Comparison of ENCODE assay signal across 25 cellular contexts in the genomic region with DNA sequence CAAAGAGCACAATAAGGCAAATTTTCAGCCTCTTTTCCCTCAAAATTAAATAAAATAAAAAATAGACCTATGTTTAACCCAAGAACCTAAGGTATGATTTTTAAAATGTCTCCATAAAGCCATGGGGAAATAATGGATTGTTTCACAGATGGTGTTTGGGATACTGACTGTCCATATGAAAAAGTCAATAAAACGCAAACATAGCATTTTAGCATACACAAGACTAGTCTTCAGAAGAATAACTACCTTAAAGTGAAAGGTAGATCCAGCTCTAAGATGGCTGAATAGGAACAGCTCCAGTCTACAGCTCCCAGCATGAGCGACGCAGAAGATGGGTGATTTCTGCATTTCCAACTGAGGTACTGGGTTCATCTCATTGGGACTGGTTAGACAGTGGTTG. TPM values are rescaled to one million over a fixed set of nuclear protein-coding genes. Genes with fewer than 3 reads are reported as not detected.
DNase-seq lines count a peak whose midpoint lies in the region; ATAC-seq, FAIRE-seq and TF ChIP-seq lines count a peak whose summit lies in the region.
"Had no signal": no experiment of that assay in that cellular context is flagged by ENCODE, and none has a peak within 500 bp of the region (broad histone marks: within the 10 kb centered on the region; RNA-seq: fewer than 3 reads in every experiment).

No MANE protein-coding gene starts in this region.

- H3K27ac ChIP-seq in 22Rv1 (peak overlapping the region; percentile 79), A549 (no peak overlapping the region), IMR-90 (ENCODE audit: insufficient read depth, low read length) (no peak overlapping the region), PC-9 (no peak overlapping the region), adrenal gland (no peak overlapping the region), tibial nerve (no peak overlapping the region)
- H3K27ac ChIP-seq: BLaER1 had no signal

- H3K9me3 ChIP-seq in A549, result no peaks in the 10 kb centered on the region
- no peaks in the 10 kb centered on the region for H3K9me3 ChIP-seq in IMR-90 (ENCODE audit: control insufficient read depth, insufficient read depth, low read length)
- H3K9me3 ChIP-seq in PC-9 (ENCODE audit: insufficient read depth, low read depth), result no peaks in the 10 kb centered on the region
- H3K9me3 ChIP-seq in adrenal gland (replicated peaks in 1 of 3), result no peaks in the 10 kb centered on the region
- peaks cover 0 to 5% (median 0%) of the 10 kb centered on the region in 4 donors for H3K9me3 ChIP-seq in tibial nerve
- H3K9me3 ChIP-seq: BE2C, Caco-2 had no signal

- no peak for DNase-seq in A549 (ENCODE audit: low read depth in 1 of 2, low spot score in 1 of 2)
- no peak for DNase-seq in IMR-90
- DNase-seq in PC-9, result no peak
- DNase-seq in adrenal gland, result no peak
- DNase-seq in iPS-NIHi11 (ENCODE audit: low spot score), result no peak
- DNase-seq in kidney glomerular epithelial cell (lab: John Stamatoyannopoulos, UW), result no peak
- no peak for DNase-seq in tibial nerve (ENCODE audit: low spot score in 2 of 2)
- DNase-seq: ACHN; BE2C; C1 segment of cervical spinal cord; CD4-positive, alpha-beta T cell; CD8-positive, alpha-beta T cell; DMS79 treated with DMSO at 0.1 percent for 48 hours; GF-D8 had no signal

- FAIRE-seq in A549 (lab: Jason Lieb, UNC), result no peak
- FAIRE-seq: D721Med, G401.6, GM12891, GM19239 had no signal

- BruUV-seq in IMR-90 (replicated peaks; lab: Mats Ljungman, UMichigan), result no TSS peak
- no TSS peak for BruUV-seq in PC-9 (replicated peaks; lab: Mats Ljungman, UMichigan)

- no peak overlapping the region for H3K14ac ChIP-seq in IMR-90 (replicated peaks; ENCODE audit: low read depth, low read length)

- no peak overlapping the region for H2BK120ac ChIP-seq in IMR-90 (ENCODE audit: low read depth, low read length)

- no peak overlapping the region for H3K9ac ChIP-seq in IMR-90 (ENCODE audit: low read depth, low read length)
- H3K9ac ChIP-seq: BLaER1 had no signal

- H2BK20ac ChIP-seq in IMR-90 (ENCODE audit: low read depth, low read length), result no peak overlapping the region

- H3K18ac ChIP-seq in IMR-90 (ENCODE audit: low read depth, low read length), result no peak overlapping the region

- no peak overlapping the region for H4K5ac ChIP-seq in IMR-90 (ENCODE audit: low read depth, low read length)

- H3K4me3 ChIP-seq in A549 (peak overlapping the region; percentile 19; the same call in 1 of the 3 replicates), IMR-90 (ENCODE audit: insufficient read depth, low read depth, low read length) (no peak overlapping the region), PC-9 (no peak overlapping the region), adrenal gland (no peak overlapping the region), tibial nerve (no peak overlapping the region)
- H3K4me3 ChIP-seq: BLaER1 had no signal

- H3K4me2 ChIP-seq in A549 (peak overlapping the region; percentile 51; the same call in 2 of the 3 replicates), IMR-90 (ENCODE audit: low read depth, low read length) (no peak overlapping the region), PC-9 (0 out of 2 replicates have a peak overlapping the region, but pooled peaks have one; percentile 23)
- H3K4me2 ChIP-seq: BLaER1 had no signal

- no peak for TF ChIP-seq CTCF in 22Rv1 (IDR thresholded peaks at IDR 0.05)
- TF ChIP-seq CTCF in A549 (IDR thresholded peaks at IDR 0.05), result no peak
- no peak for TF ChIP-seq CTCF in IMR-90 (conservative IDR thresholded peaks at IDR 0.05; ENCODE audit: low read depth, low read length)
- no peak for TF ChIP-seq CTCF in PC-9 (conservative IDR thresholded peaks at IDR 0.05)
- no peak for TF ChIP-seq CTCF in adrenal gland (IDR thresholded peaks at IDR 0.05)
- TF ChIP-seq CTCF in tibial nerve (IDR thresholded peaks at IDR 0.05), result no peak

- no peak overlapping the region for H4K8ac ChIP-seq in IMR-90 (ENCODE audit: low read depth in 2 of 2, low read length in 2 of 2)

- H3K4ac ChIP-seq in IMR-90 (ENCODE audit: low read depth, low read length), result no peak overlapping the region

- no peak overlapping the region for H3K23ac ChIP-seq in IMR-90 (ENCODE audit: low read depth, low read length)

- H3K27me3 ChIP-seq in IMR-90 (ENCODE audit: control insufficient read depth, insufficient read depth, low read length), result peaks cover 6% of the 10 kb centered on the region
- H3K27me3 ChIP-seq in PC-9 (ENCODE audit: insufficient read depth, low read depth), result no peaks in the 10 kb centered on the region
- no peaks in the 10 kb centered on the region for H3K27me3 ChIP-seq in adrenal gland
- H3K27me3 ChIP-seq in tibial nerve, result no peaks in the 10 kb centered on the region
- H3K27me3 ChIP-seq: BE2C, BLaER1 had no signal

- H2AFZ ChIP-seq in IMR-90 (replicated peaks; ENCODE audit: low read length, poor library complexity), result no peak overlapping the region
- H2AFZ ChIP-seq in PC-9, result no peak overlapping the region

- intact Hi-C loops in IMR-90 (cut with micrococcal nuclease), result no loop called here
- intact Hi-C loops in PC-9 (cut with micrococcal nuclease; ENCODE audit: unreplicated experiment), result no loop called here
- intact Hi-C loops in adrenal gland (cut with DNase I), result no loop called here

- POLR2A ChIA-PET in A549 (lab: Yijun Ruan, JAX) (no interaction called here), IMR-90 (lab: Charles Lee; ENCODE audit: unreplicated experiment) (no interaction called here), PC-9 (lab: Charles Lee; ENCODE audit: unreplicated experiment) (interaction anchor here (0.6 kb wide), 1 partner anchor 16 kb away, joined by 3 read pairs; a partner anchor contains a TSS)

- H3F3A ChIP-seq in PC-9 (ENCODE audit: insufficient read depth, low read depth), result no peaks in the 10 kb centered on the region

- TF ChIP-seq RAD21 in A549 (conservative IDR thresholded peaks at IDR 0.05 in 1 of 2, IDR thresholded peaks at IDR 0.05 in 1 of 2), result no peak
- no peak for TF ChIP-seq RAD21 in IMR-90 (IDR thresholded peaks at IDR 0.05; ENCODE audit: low read length)

- no peak overlapping the region for H2AK5ac ChIP-seq in IMR-90 (ENCODE audit: low read depth, low read length)

- no peaks in the 10 kb centered on the region for H3K9me2 ChIP-seq in PC-9 (ENCODE audit: insufficient read depth)

- H3K79me2 ChIP-seq in PC-9 (ENCODE audit: low read depth), result no peaks in the 10 kb centered on the region

- no peak overlapping the region for H2AK9ac ChIP-seq in IMR-90 (replicated peaks; ENCODE audit: low read depth, low read length, poor library complexity)

- H3K56ac ChIP-seq in IMR-90 (ENCODE audit: extremely low read depth, insufficient read depth, low read length), result no peak overlapping the region

- in situ Hi-C loops in IMR-90 (cut with MboI; ENCODE audit: low sequenced_read_pairs), result no loop called here

- WGBS in A549 (ENCODE audit: missing lambda C conversion rate), result 85% methylated on average over 3 of the region's 3 CpGs
- 100% methylated on average over 2 of the region's 3 CpGs; no CpG with 5 or more reads in 1 of the 2 experiments for WGBS in IMR-90 (ENCODE audit: extremely low coverage in 2 of 2, insufficient read length in 1 of 2), 2 experiments
- 84 to 92% (median 89%) methylated on average over 3 of the region's 3 CpGs for WGBS in adrenal gland, 4 donors
- 90 to 98% methylated on average over 3 of the region's 3 CpGs for WGBS in tibial nerve, 2 donors

- ATAC-seq in A549 (no peak), IMR-90 (ENCODE audit: low read depth) (no peak)
- ATAC-seq: CD8-positive, alpha-beta T cell had no signal

- no peak overlapping the region for H2BK15ac ChIP-seq in IMR-90 (ENCODE audit: low read depth, low read length)

- H3K36me3 ChIP-seq in IMR-90 (ENCODE audit: control insufficient read depth, insufficient read depth, low read length) (no peaks in the 10 kb centered on the region), PC-9 (ENCODE audit: low read depth) (no peaks in the 10 kb centered on the region), adrenal gland (replicated peaks in 1 of 2) (no peaks in the 10 kb centered on the region), tibial nerve (no peaks in the 10 kb centered on the region)
- H3K36me3 ChIP-seq: BE2C, BLaER1 had no signal

- CTCF ChIA-PET in A549 (lab: Yijun Ruan, JAX), result interaction anchor here (1.1 to 1.2 kb wide), 2 partner anchors 8 to 269 kb away, joined by 3 read pairs; no protein-coding TSS in a partner anchor
- CTCF ChIA-PET in IMR-90 (lab: Yijun Ruan, JAX), result no interaction called here
- CTCF ChIA-PET in PC-9 (lab: Charles Lee), result no interaction called here

- TF ChIP-seq EP300 in A549 (IDR thresholded peaks at IDR 0.05), result no peak
- TF ChIP-seq EP300 in tibial nerve (IDR thresholded peaks at IDR 0.05), result no peak

- dilution Hi-C loops in IMR-90 (cut with HindIII; ENCODE audit: low sequenced_read_pairs, unreplicated experiment), result no loop called here

- H3K79me1 ChIP-seq in IMR-90 (ENCODE audit: low read depth in 1 of 2, low read length in 2 of 2), result no peaks in the 10 kb centered on the region

- 0 out of 3 replicates have a peak, but pooled peaks cover 6% of the 10 kb centered on the region for H3K4me1 ChIP-seq in A549
- H3K4me1 ChIP-seq in IMR-90 (ENCODE audit: control insufficient read depth, insufficient read depth, low read length), result peaks cover 2% of the 10 kb centered on the region; the same call in 1 of the 2 replicates
- H3K4me1 ChIP-seq in PC-9 (replicated peaks; ENCODE audit: insufficient read depth), result no peaks in the 10 kb centered on the region
- H3K4me1 ChIP-seq in adrenal gland (replicated peaks in 1 of 2), result no peaks in the 10 kb centered on the region
- H3K4me1 ChIP-seq in tibial nerve, result no peaks in the 10 kb centered on the region
- H3K4me1 ChIP-seq: BE2C, BLaER1 had no signal

- H2BK5ac ChIP-seq in IMR-90 (ENCODE audit: low read depth, low read length, poor library complexity, severe bottlenecking), result no peak overlapping the region

- H4K91ac ChIP-seq in IMR-90 (ENCODE audit: insufficient read depth, low read depth, low read length), result no peak overlapping the region

- H4K20me1 ChIP-seq in IMR-90 (ENCODE audit: insufficient read depth, low read length) (no peaks in the 10 kb centered on the region), PC-9 (ENCODE audit: insufficient read depth) (no peaks in the 10 kb centered on the region)
- H4K20me1 ChIP-seq: BLaER1 had no signal

- TF ChIP-seq POLR2A in A549 (IDR thresholded peaks at IDR 0.05; ENCODE audit: low read length) (no peak), IMR-90 (IDR thresholded peaks at IDR 0.05; ENCODE audit: low read depth, low read length) (no peak), adrenal gland (IDR thresholded peaks at IDR 0.05) (no peak), tibial nerve (IDR thresholded peaks at IDR 0.05) (no peak)

- no peaks in the 10 kb centered on the region for H3K9me1 ChIP-seq in IMR-90 (ENCODE audit: insufficient read depth, low read length)

RNA-seq across cellular contexts. Expression of a gene that starts 16.1 kb away (rescaled TPM):
- polyA plus RNA-seq in A549 (2011; rRNA removed) (not detected in 2 replicates), A549 (2017; fragmentation: RNase III; extraction: RNeasy Plus Mini Kit Qiagen cat#74134 plus additional on column Dnase treatment) (not detected in 3 replicates), IMR-90 (2012; rRNA removed) (not detected in 2 replicates), adrenal gland (not detected)
- polyA plus RNA-seq in A549 (2012; cell fraction: cytosol; rRNA removed), result not detected in 2 replicates
- not detected in 2 replicates for polyA plus RNA-seq in A549 (2012; cell fraction: nucleus; rRNA removed)
- polyA minus RNA-seq in A549 (2011; rRNA and poly(A)+ RNA removed), result not detected in 2 replicates
- total RNA-seq in IMR-90 (2012; rRNA removed) (not detected in 2 replicates), PC-9 (2021) (not detected in 2 replicates), adrenal gland (not detected), tibial nerve (not detected)
- polyA plus RNA-seq in IMR-90 (2012; cell fraction: cytosol; rRNA removed), result not detected in 2 replicates
- polyA plus RNA-seq in IMR-90 (2012; cell fraction: nucleus; rRNA removed; ENCODE audit: low replicate concordance), result not detected in 2 replicates
- total RNA-seq: A172; A673; Caco-2; Calu3; CD4-positive, alpha-beta T cell; CD8-positive, alpha-beta T cell had no signal
- polyA plus RNA-seq: AG04450 had no signal

RNA-seq across cellular contexts. Expression of a gene that starts 16.7 kb away (rescaled TPM):
- polyA plus RNA-seq in A549 (2011; rRNA removed), result 54.2 and 60.3 TPM in 2 replicates
- polyA plus RNA-seq in A549 (2012; cell fraction: cytosol; rRNA removed), result 12.9 TPM in 2 replicates
- polyA plus RNA-seq in A549 (2012; cell fraction: nucleus; rRNA removed), result 5.7 and 9.3 TPM in 2 replicates
- 30.8 to 33.9 TPM (median 33.7 TPM) in 3 replicates for polyA plus RNA-seq in A549 (2017; fragmentation: RNase III; extraction: RNeasy Plus Mini Kit Qiagen cat#74134 plus additional on column Dnase treatment)
- 39.8 and 43.5 TPM in 2 replicates for polyA minus RNA-seq in A549 (2011; rRNA and poly(A)+ RNA removed)
- 59.9 and 84.2 TPM in 2 replicates for total RNA-seq in IMR-90 (2012; rRNA removed)
- 25.4 and 32.5 TPM in 2 replicates for polyA plus RNA-seq in IMR-90 (2012; rRNA removed)
- polyA plus RNA-seq in IMR-90 (2012; cell fraction: cytosol; rRNA removed), result 6.9 and 9.2 TPM in 2 replicates
- 5.0 and 34.6 TPM in 2 replicates for polyA plus RNA-seq in IMR-90 (2012; cell fraction: nucleus; rRNA removed; ENCODE audit: low replicate concordance)
- 16.5 and 22.0 TPM in 2 replicates for total RNA-seq in PC-9 (2021)
- total RNA-seq in adrenal gland, result 10 to 100 TPM; 16.6 to 39.8 (median 21.9) TPM
- 10 to 100 TPM in 2 of 3 donors, 1 to 10 TPM in 1; 9.3 to 27.6 (median 10.4) TPM for polyA plus RNA-seq in adrenal gland
- total RNA-seq in tibial nerve, result 10 to 100 TPM; 29.8 to 37.0 (median 33.7) TPM
